15 cellular contexts compared by ENCODE assay signal in genomic region chr7:26658080-26658697, GRCh38.
DNase-seq lines count a peak whose midpoint lies in the region; ATAC-seq and TF ChIP-seq lines count a peak whose summit lies in the region.
"Had no signal": no experiment of that assay in that cellular context is flagged by ENCODE, and none has a peak within 500 bp of the region (broad histone marks: within the 10 kb centered on the region; RNA-seq: fewer than 3 reads in every experiment).

No MANE protein-coding gene starts in this region.

- no peaks in the 10 kb centered on the region for H3K27me3 ChIP-seq in testis
- H3K27me3 ChIP-seq in MM.1S (replicated peaks; ENCODE audit: insufficient read depth, low read length): no peaks in the 10 kb centered on the region; the same call in 1 of the 2 replicates
- H3K27me3 ChIP-seq: ascending aorta, foreskin keratinocyte, neutrophil had no signal

- intact Hi-C loops in testis (cut with DNase I; ENCODE audit: low total_unique reads): no loop called here

- TF ChIP-seq CTCF in glutamatergic neuron (IDR thresholded peaks at IDR 0.05; ENCODE audit: partially characterized antibody, unreplicated experiment) (no peak), testis (IDR thresholded peaks at IDR 0.05) (no peak), MM.1S (IDR thresholded peaks at IDR 0.05; ENCODE audit: low read length) (no peak)

- H3K4me3 ChIP-seq in testis: no peak overlapping the region
- no peak overlapping the region for H3K4me3 ChIP-seq in MM.1S (ENCODE audit: low read length)
- H3K4me3 ChIP-seq: ascending aorta had no signal

- no peaks in the 10 kb centered on the region for H3K79me2 ChIP-seq in MM.1S (ENCODE audit: low read length)

- peaks cover 2% of the 10 kb centered on the region for H3K9me3 Mint-ChIP-seq in glutamatergic neuron (ENCODE audit: unreplicated experiment)
- H3K9me3 Mint-ChIP-seq: activated T-helper 2 cell treated with anti-CD3 and anti-CD28 coated beads, Interferon-gamma antibody, Interleukin-2, Interleukin-4, amounts not matched to agents 10 μg/mL and 5 μg/mL and 100 μg/mL, durations not matched to agents 14 hours and 24 hours and 36 hours; T-helper 1 cell treated with Interleukin-12 subunit alpha and Interleukin-12 subunit beta and Interleukin-4 antibody, amounts not matched to agents 30 μg/mL and 1 μg/mL, for 36 hours had no signal

- no peaks in the 10 kb centered on the region for H4K20me1 ChIP-seq in MM.1S (ENCODE audit: insufficient read depth, low read length)

- no peak overlapping the region for H3K9ac ChIP-seq in MM.1S (ENCODE audit: low read length)

- no peaks in the 10 kb centered on the region for H3K36me3 ChIP-seq in testis (ENCODE audit: low read depth, missing control alignments)
- H3K36me3 ChIP-seq in MM.1S (replicated peaks; ENCODE audit: insufficient read depth, low read length): no peaks in the 10 kb centered on the region
- H3K36me3 ChIP-seq: ascending aorta had no signal

- peaks cover 4% of the 10 kb centered on the region for H3K27me3 Mint-ChIP-seq in glutamatergic neuron (ENCODE audit: unreplicated experiment)

- H3K27ac ChIP-seq in testis (no peak overlapping the region), MM.1S (ENCODE audit: low read length) (no peak overlapping the region)
- H3K27ac ChIP-seq: ascending aorta, foreskin keratinocyte, HL-60, neutrophil had no signal

- H3K36me3 Mint-ChIP-seq in glutamatergic neuron (ENCODE audit: unreplicated experiment): no peaks in the 10 kb centered on the region

- no peaks in the 10 kb centered on the region for H3K9me3 ChIP-seq in testis
- no peaks in the 10 kb centered on the region for H3K9me3 ChIP-seq in MM.1S (replicated peaks; ENCODE audit: insufficient read depth, low read length)
- H3K9me3 ChIP-seq: ascending aorta, neutrophil had no signal

- DNase-seq in NCI-H82 (lab: John Stamatoyannopoulos, UW) (peak; percentile 37), NCI-H82 treated with DMSO at 0.1 percent for 48 hours (lab: John Stamatoyannopoulos, UW; ENCODE audit: unreplicated experiment) (no peak), NCI-H524 (lab: John Stamatoyannopoulos, UW) (peak; percentile 46 to 84), glutamatergic neuron (peak; percentile 44), testis (no peak), H4 (ENCODE audit: low spot score) (no peak), MM.1S (no peak)
- DNase-seq: effector CD8-positive, alpha-beta T cell; foreskin keratinocyte had no signal

- no peaks in the 10 kb centered on the region for H3K9me2 ChIP-seq in MM.1S (replicated peaks; ENCODE audit: insufficient read depth, low read length)

- no peak for ATAC-seq in HG02938 (IDR thresholded peaks at IDR 0.05; ENCODE audit: unreplicated experiment)
- ATAC-seq: foreskin keratinocyte had no signal

- no peak for TF ChIP-seq POLR2A in testis (IDR thresholded peaks at IDR 0.05)

- no peaks in the 10 kb centered on the region for H3F3A ChIP-seq in MM.1S (ENCODE audit: insufficient read depth, low read length)

- peak overlapping the region; percentile 57 for H3K4me3 Mint-ChIP-seq in glutamatergic neuron (ENCODE audit: unreplicated experiment)
- H3K4me3 Mint-ChIP-seq: T-helper 1 cell treated with Interleukin-12 subunit alpha and Interleukin-12 subunit beta and Interleukin-4 antibody, amounts not matched to agents 30 μg/mL and 1 μg/mL, for 36 hours had no signal

- H2AFZ ChIP-seq in MM.1S (ENCODE audit: low read length): no peak overlapping the region

- WGBS in testis, 2 donors: 73 to 74% methylated on average over 8 of the region's 8 CpGs

- H3K4me2 ChIP-seq in MM.1S (ENCODE audit: low read depth, low read length): no peak overlapping the region

- peaks cover 78% of the 10 kb centered on the region for H3K4me1 Mint-ChIP-seq in glutamatergic neuron (ENCODE audit: low read depth, unreplicated experiment)

- H3K4me1 ChIP-seq in testis (no peaks in the 10 kb centered on the region), MM.1S (ENCODE audit: low read length) (no peaks in the 10 kb centered on the region)
- H3K4me1 ChIP-seq: ascending aorta, foreskin keratinocyte had no signal

- peak overlapping the region; percentile 96 for H3K27ac Mint-ChIP-seq in glutamatergic neuron (ENCODE audit: unreplicated experiment)
- H3K27ac Mint-ChIP-seq: activated T-helper 2 cell treated with anti-CD3 and anti-CD28 coated beads, Interferon-gamma antibody, Interleukin-2, Interleukin-4, amounts not matched to agents 10 μg/mL and 5 μg/mL and 100 μg/mL, durations not matched to agents 14 hours and 24 hours and 36 hours; T-helper 1 cell treated with Interleukin-12 subunit alpha and Interleukin-12 subunit beta and Interleukin-4 antibody, amounts not matched to agents 30 μg/mL and 1 μg/mL, for 36 hours had no signal

Comparison
In these comparisons a context has a peak if more than half of its experiments do, and no peak if none do; other contexts are left out.
1. DNase-seq: peak in NCI-H82 (single experiment), NCI-H524 (2 of 2) and glutamatergic neuron (single experiment); none in NCI-H82 treated with DMSO at 0.1 percent for 48 hours (single experiment), testis (single experiment), H4 (single experiment) and MM.1S (single experiment).